ENCODE assay signal across 2 cellular contexts in the genomic region with DNA sequence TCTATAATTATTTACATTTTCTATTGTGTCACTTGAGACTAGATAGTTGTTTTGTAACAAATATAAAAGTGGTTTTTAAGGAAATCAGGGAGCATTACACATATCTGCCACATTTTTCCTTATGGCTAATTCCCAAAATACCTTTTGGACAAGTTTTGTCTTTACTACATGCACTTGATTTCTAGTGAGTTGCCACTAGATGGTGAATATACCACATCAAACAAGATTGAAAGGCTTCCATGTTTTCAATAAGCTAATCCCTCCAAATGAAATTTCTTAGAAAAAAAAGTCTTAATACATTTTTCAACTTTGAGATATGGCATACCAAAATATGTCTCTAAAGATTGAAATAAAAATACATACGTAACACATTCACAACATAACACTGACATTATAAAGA.
TF ChIP-seq lines count a peak whose summit lies in the region.

No MANE protein-coding gene starts in this region.

TF ChIP-seq in IMR-90, 13 proteins besides CTCF, POLR2A, EP300 and RAD21:
- TF ChIP-seq NFE2L2 (IDR thresholded peaks at IDR 0.05; ENCODE audit: low read depth, low read length) = no peak
- no peak for TF ChIP-seq RCOR1 (IDR thresholded peaks at IDR 0.05; ENCODE audit: insufficient replicate concordance, low read length)
- TF ChIP-seq MAZ (IDR thresholded peaks at IDR 0.05; ENCODE audit: borderline replicate concordance, low read depth, low read length) = no peak
- no peak for TF ChIP-seq FOS (IDR thresholded peaks at IDR 0.05; ENCODE audit: low read depth, low read length)
- no peak for TF ChIP-seq BHLHE40 (IDR thresholded peaks at IDR 0.05; ENCODE audit: low read depth, low read length)
- TF ChIP-seq SMC3 (IDR thresholded peaks at IDR 0.05; ENCODE audit: low read depth, low read length) = no peak
- no peak for TF ChIP-seq MXI1 (IDR thresholded peaks at IDR 0.05; ENCODE audit: borderline replicate concordance, low read depth, low read length)

TF ChIP-seq in HepG2, 621 proteins besides CTCF, POLR2A, EP300 and RAD21:
- peak; percentile 75 for TF ChIP-seq STAG1 (CRISPR knock-in tag; IDR thresholded peaks at IDR 0.05)
- TF ChIP-seq PHF21A (CRISPR knock-in tag; IDR thresholded peaks at IDR 0.05) = no peak
- TF ChIP-seq SAP130 (CRISPR knock-in tag; IDR thresholded peaks at IDR 0.05; ENCODE audit: low read depth) = peak; percentile 19; the same call in 1 of the 2 replicates
- TF ChIP-seq ATF1 (CRISPR knock-in tag; IDR thresholded peaks at IDR 0.05) = peak; percentile 27; the same call in 1 of the 2 replicates
- no peak for TF ChIP-seq ZBTB21 (CRISPR knock-in tag; IDR thresholded peaks at IDR 0.05)
- TF ChIP-seq SMC3 (IDR thresholded peaks at IDR 0.05; ENCODE audit: low read length) = peak; percentile 31; the same call in 1 of the 2 replicates
